ENCODE assay signal across 8 cellular contexts in the genomic region with DNA sequence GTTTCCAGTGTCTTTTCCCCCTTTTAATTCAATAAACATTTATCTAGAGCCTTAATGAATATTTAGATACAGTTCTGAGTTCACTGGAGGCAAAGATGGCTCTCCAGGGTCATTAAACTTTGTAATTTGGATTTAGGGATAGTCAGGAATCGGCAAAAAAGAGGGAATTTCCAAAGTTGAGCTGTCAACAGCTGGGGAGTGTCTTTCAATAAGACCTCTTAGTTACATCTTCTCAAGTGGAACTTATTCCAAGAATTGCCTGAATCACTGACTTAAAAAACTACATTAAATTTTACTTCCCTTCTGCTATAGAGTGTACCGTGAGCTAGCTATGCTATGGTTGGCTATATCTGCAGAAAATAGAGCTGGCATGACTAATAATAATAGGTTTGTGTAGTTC. TPM values are rescaled to one million over a fixed set of nuclear protein-coding genes. Genes with fewer than 3 reads are reported as not detected.
DNase-seq lines count a peak whose midpoint lies in the region; ATAC-seq, FAIRE-seq and TF ChIP-seq lines count a peak whose summit lies in the region.

No MANE protein-coding gene starts in this region.

- CTCF ChIA-PET in A549 (lab: Yijun Ruan, JAX): interaction anchor here (1.2 to 2.0 kb wide), 2 partner anchors 37 to 48 kb away, joined by 3 to 9 read pairs; no protein-coding TSS in a partner anchor

- FAIRE-seq in A549 (lab: Jason Lieb, UNC): no peak

- peaks cover 32% of the 10 kb centered on the region for H3K4me1 ChIP-seq in A549

- peaks cover 45% of the 10 kb centered on the region for H3K4me1 Mint-ChIP-seq in mesothelial cell of epicardium

- H3K4me3 Mint-ChIP-seq in mesothelial cell of epicardium: peak overlapping the region; percentile 95

- TF ChIP-seq RAD21 in A549 (conservative IDR thresholded peaks at IDR 0.05 in 1 of 2, IDR thresholded peaks at IDR 0.05 in 1 of 2): no peak

- no peak for TF ChIP-seq POLR2A in A549 (IDR thresholded peaks at IDR 0.05; ENCODE audit: low read length)

- H3K27me3 Mint-ChIP-seq in mesothelial cell of epicardium (ENCODE audit: low read depth): no peaks in the 10 kb centered on the region

- TF ChIP-seq CTCF in A549 (IDR thresholded peaks at IDR 0.05) (no peak), HL-60 (IDR thresholded peaks at IDR 0.05; ENCODE audit: insufficient read depth, low read length) (no peak), brain microvascular endothelial cell (IDR thresholded peaks at IDR 0.05; ENCODE audit: low read depth, low read length, missing control alignments) (no peak), mesothelial cell of epicardium (IDR thresholded peaks at IDR 0.05; ENCODE audit: unreplicated experiment) (no peak)

- in situ Hi-C loops in brain microvascular endothelial cell (cut with HindIII; ENCODE audit: low pct_ligation_motif_present, low sequenced_read_pairs): no loop called here

- no peaks in the 10 kb centered on the region for H3K36me3 Mint-ChIP-seq in mesothelial cell of epicardium

- H3K27ac ChIP-seq in A549 (peak overlapping the region; percentile 89 to 95; a peak in 4 of 6 replicates), HL-60 (replicated peaks) (peak overlapping the region; percentile 89), brain microvascular endothelial cell (peak overlapping the region; percentile 67)

- H3K4me3 ChIP-seq in A549: peak overlapping the region; percentile 92
- H3K4me3 ChIP-seq in HL-60 (replicated peaks; ENCODE audit: insufficient read depth, low read length): peak overlapping the region; percentile 92
- H3K4me3 ChIP-seq in brain microvascular endothelial cell (ENCODE audit: low read depth, low read length): peak overlapping the region; percentile 91

- peak overlapping the region; percentile 98 for H3K27ac Mint-ChIP-seq in mesothelial cell of epicardium

- H3K4me2 ChIP-seq in A549: peak overlapping the region; percentile 85

- 34% methylated on average over 2 of the region's 2 CpGs for WGBS in A549 (ENCODE audit: missing lambda C conversion rate)

- no peaks in the 10 kb centered on the region for H3K36me3 ChIP-seq in brain microvascular endothelial cell (replicated peaks)

- POLR2A ChIA-PET in A549 (lab: Yijun Ruan, JAX): no interaction called here

- DNase-seq in A549 (ENCODE audit: low read depth in 1 of 2, low spot score in 1 of 2) (no peak), HL-60 (ENCODE audit: low read depth in 1 of 2, low spot score in 1 of 2) (no peak), brain microvascular endothelial cell (no peak), mesothelial cell of epicardium (ENCODE audit: low spot score in 2 of 2, unreplicated experiment in 2 of 2) (no peak)

- no peak for ATAC-seq in A549
- no peak for ATAC-seq in GM18858 (IDR thresholded peaks at IDR 0.05; ENCODE audit: unreplicated experiment)
- no peak for ATAC-seq in HG03135 (IDR thresholded peaks at IDR 0.05; ENCODE audit: unreplicated experiment)
- ATAC-seq in GM21526 (IDR thresholded peaks at IDR 0.05; ENCODE audit: low FRiP score, unreplicated experiment): no peak
- no peak for ATAC-seq in HG02623 (IDR thresholded peaks at IDR 0.05; ENCODE audit: unreplicated experiment)

- TF ChIP-seq EP300 in A549 (IDR thresholded peaks at IDR 0.05): no peak

- no peaks in the 10 kb centered on the region for H3K9me3 ChIP-seq in A549

- H3K27me3 ChIP-seq in HL-60 (ENCODE audit: insufficient read depth, poor library complexity, severe bottlenecking) (no peaks in the 10 kb centered on the region), brain microvascular endothelial cell (replicated peaks) (no peaks in the 10 kb centered on the region)

- no peaks in the 10 kb centered on the region for H3K9me3 Mint-ChIP-seq in mesothelial cell of epicardium

TF ChIP-seq in A549, 52 proteins besides CTCF, POLR2A, EP300 and RAD21:
- TF ChIP-seq CHD4 (IDR thresholded peaks at IDR 0.05; ENCODE audit: borderline replicate concordance): no peak
- no peak for TF ChIP-seq MAFK (IDR thresholded peaks at IDR 0.05; ENCODE audit: partially characterized antibody)
- no peak for TF ChIP-seq RCOR1 (IDR thresholded peaks at IDR 0.05; ENCODE audit: low read depth, low read length)
- TF ChIP-seq ZNF302 (CRISPR knock-in tag; IDR thresholded peaks at IDR 0.05): no peak
- TF ChIP-seq USF2 (IDR thresholded peaks at IDR 0.05): no peak
- TF ChIP-seq CBX2 (IDR thresholded peaks at IDR 0.05; ENCODE audit: borderline replicate concordance, low read depth): no peak
- TF ChIP-seq HOXB13 (CRISPR knock-in tag; IDR thresholded peaks at IDR 0.05; ENCODE audit: low read depth): no peak
- no peak for TF ChIP-seq CEBPB (IDR thresholded peaks at IDR 0.05)
- no peak for TF ChIP-seq MAX (IDR thresholded peaks at IDR 0.05)
- no peak for TF ChIP-seq MAZ (IDR thresholded peaks at IDR 0.05; ENCODE audit: borderline replicate concordance, low read depth, low read length)
- TF ChIP-seq ZFP36 (IDR thresholded peaks at IDR 0.05; ENCODE audit: borderline replicate concordance, partially characterized antibody): no peak
- TF ChIP-seq PBX3 (IDR thresholded peaks at IDR 0.05): no peak
- TF ChIP-seq ELK1 (IDR thresholded peaks at IDR 0.05; ENCODE audit: low read depth, low read length): no peak
- TF ChIP-seq NFE2L2 (conservative IDR thresholded peaks at IDR 0.05; ENCODE audit: low read length): no peak
- TF ChIP-seq CBX8 (IDR thresholded peaks at IDR 0.05): no peak
- TF ChIP-seq JUN (IDR thresholded peaks at IDR 0.05): no peak
TF ChIP-seq in A549: peak in this region for 0.

RNA-seq across cellular contexts. Expression of gene LRCH1, which starts 2.0 kb away (rescaled TPM):
- polyA plus RNA-seq in A549 (2011; rRNA removed) (16.4 and 21.9 TPM in 2 replicates), A549 (2017; fragmentation: RNase III; extraction: RNeasy Plus Mini Kit Qiagen cat#74134 plus additional on column Dnase treatment) (7.4 to 8.5 TPM (median 8.2 TPM) in 3 replicates)
- polyA plus RNA-seq in A549 (2012; cell fraction: cytosol; rRNA removed): 3.6 and 4.2 TPM in 2 replicates
- polyA plus RNA-seq in A549 (2012; cell fraction: nucleus; rRNA removed): 3.3 and 4.3 TPM in 2 replicates
- 18.7 and 19.8 TPM in 2 replicates for polyA minus RNA-seq in A549 (2011; rRNA and poly(A)+ RNA removed)
- total RNA-seq in mesothelial cell of epicardium: 29.4 to 29.6 TPM (median 29.6 TPM) in 3 replicates
